ENCODE assay signal across 9 cellular contexts in genomic region chr17:38883592-38884526, GRCh38. TPM values are rescaled to one million over a fixed set of nuclear protein-coding genes. Genes with fewer than 3 reads are reported as not detected.
A peak's percentile ranks its signal among the peaks of the same experiment; 100 is the strongest.
DNase-seq lines count a peak whose midpoint lies in the region; ATAC-seq and TF ChIP-seq lines count a peak whose summit lies in the region.
"Had no signal": no experiment of that assay in that cellular context is flagged by ENCODE, and none has a peak within 500 bp of the region (broad histone marks: within the 10 kb centered on the region; RNA-seq: fewer than 3 reads in every experiment).

No MANE protein-coding gene starts in this region.

- H3K27ac ChIP-seq in esophagus muscularis mucosa (replicated peaks in 1 of 4) (peak overlapping the region; percentile 35 to 76 (median 66)), neutrophil (peak overlapping the region; percentile 87)

- peaks cover 21% of the 10 kb centered on the region for H3K36me3 Mint-ChIP-seq in T-cell

- peaks cover 83 to 98% (median 94%) of the 10 kb centered on the region in 4 donors for H3K4me1 ChIP-seq in esophagus muscularis mucosa
- H3K4me1 ChIP-seq in neutrophil (ENCODE audit: control insufficient read depth in 1 of 2, insufficient read depth in 1 of 2, low read depth in 1 of 2, low read length in 1 of 2): peaks cover 92 to 98% of the 10 kb centered on the region in 2 experiments

- H3K4me1 Mint-ChIP-seq in T-cell: peaks cover 88 to 91% (median 90%) of the 10 kb centered on the region in 3 donors

- POLR2A ChIA-PET in T-cell (lab: Charles Lee): interaction anchor here (0.5 to 0.7 kb wide), 5 partner anchors 14 to 1741 kb away, joined by 3 to 4 read pairs (median 3); no protein-coding TSS in a partner anchor

- no peak for TF ChIP-seq CTCF in esophagus muscularis mucosa (IDR thresholded peaks at IDR 0.05)
- TF ChIP-seq CTCF in neutrophil (IDR thresholded peaks at IDR 0.05): no peak

- H3K27me3 ChIP-seq in esophagus muscularis mucosa (no peaks in the 10 kb centered on the region), neutrophil (no peaks in the 10 kb centered on the region)

- CTCF ChIA-PET in T-cell (lab: Charles Lee): interaction anchor here in 1 of 2 donors (0.6 kb wide), 2 partner anchors 43 to 964 kb away, joined by 3 read pairs; no protein-coding TSS in a partner anchor

- H3K27ac Mint-ChIP-seq in T-cell: peak overlapping the region; percentile 93 to 96

- WGBS in esophagus muscularis mucosa: 56% methylated on average over 19 of the region's 19 CpGs

- no peak for TF ChIP-seq POLR2A in esophagus muscularis mucosa (IDR thresholded peaks at IDR 0.05; ENCODE audit: low read depth)

- in situ Hi-C loops in G401 (cut with HindIII; ENCODE audit: low sequenced_read_pairs): no loop called here

- H3K4me3 ChIP-seq in esophagus muscularis mucosa: no peak overlapping the region
- H3K4me3 ChIP-seq in neutrophil (ENCODE audit: low read depth in 1 of 2, low read length in 1 of 2): peak overlapping the region; percentile 0 to 40

- H3K9me3 ChIP-seq in esophagus muscularis mucosa (no peaks in the 10 kb centered on the region), neutrophil (no peaks in the 10 kb centered on the region)

- H3K27me3 Mint-ChIP-seq in T-cell: no peaks in the 10 kb centered on the region

- peak overlapping the region; percentile 62 to 99 (median 64) for H3K4me3 Mint-ChIP-seq in T-cell

- H3K36me3 ChIP-seq in esophagus muscularis mucosa (peaks cover 2 to 52% (median 28%) of the 10 kb centered on the region in 4 donors), neutrophil (peaks cover 87% of the 10 kb centered on the region)

- ATAC-seq in T-cell (replicated peaks in 1 of 4) (peak in 3 of 4 experiments; percentile 17 to 50 (median 18)), GM18861 (IDR thresholded peaks at IDR 0.05; ENCODE audit: unreplicated experiment) (no peak), HG02678 (IDR thresholded peaks at IDR 0.05; ENCODE audit: unreplicated experiment) (no peak)

- intact Hi-C loops in esophagus muscularis mucosa (cut with DNase I): loop anchor here (5.0 kb wide), 1 partner anchor 43 kb away; the partner anchor contains the start of gene LASP1NB

- H3K9me3 Mint-ChIP-seq in T-cell: no peaks in the 10 kb centered on the region

- no peak for TF ChIP-seq EP300 in esophagus muscularis mucosa (IDR thresholded peaks at IDR 0.05)

- peak; percentile 91 for DNase-seq in ELF-1 (ENCODE audit: low read depth, low spot score)
- no peak for DNase-seq in T-cell
- DNase-seq in esophagus muscularis mucosa (ENCODE audit: extremely low spot score): no peak
- DNase-seq in COLO668 (lab: John Stamatoyannopoulos, UW; ENCODE audit: unreplicated experiment): no peak
- no peak for DNase-seq in G401 (ENCODE audit: low spot score)
- DNase-seq: NCI-H1092 treated with DMSO at 0.1 percent for 48 hours had no signal

RNA-seq across cellular contexts. Expression of gene LASP1, which starts 14.0 kb away (rescaled TPM):
- total RNA-seq in T-cell (100 to 1,000 TPM in 4 of 5 donors, 10 to 100 TPM in 1; 97.2 to 157 (median 122) TPM), esophagus muscularis mucosa (100 to 1,000 TPM in 1 of 4 donors, 10 to 100 TPM in 3; 46.9 to 102 (median 74.7) TPM)
- total RNA-seq in G401 (2014; rRNA removed; shearing (Covaris generic)): 136 and 141 TPM in 2 replicates

RNA-seq across cellular contexts. Expression of gene RPL23, which starts 30.3 kb away (rescaled TPM):
- total RNA-seq in T-cell: 1,000 to 10,000 TPM; 1,638 to 2,124 (median 1,743) TPM
- 1,000 to 10,000 TPM in 2 of 4 donors, 100 to 1,000 TPM in 2; 721 to 1,711 (median 1,283) TPM for total RNA-seq in esophagus muscularis mucosa
- 1,883 and 2,158 TPM in 2 replicates for total RNA-seq in G401 (2014; rRNA removed; shearing (Covaris generic))

RNA-seq across cellular contexts. Expression of gene CWC25, which starts 58.7 kb away (rescaled TPM):
- 10 to 100 TPM; 31.5 to 45.8 (median 44.3) TPM for total RNA-seq in T-cell
- 10 to 100 TPM; 16.5 to 27.8 (median 19.6) TPM for total RNA-seq in esophagus muscularis mucosa
- total RNA-seq in G401 (2014; rRNA removed; shearing (Covaris generic)): 11.2 and 19.9 TPM in 2 replicates

Comparison
In these comparisons a context has a peak if more than half of its experiments do, and no peak if none do; other contexts are left out.
1. ATAC-seq: peak in T-cell (3 of 4); none in GM18861 (single experiment) and HG02678 (single experiment).
2. H3K4me3 ChIP-seq: peak in neutrophil (2 of 2); none in esophagus muscularis mucosa (0 of 4).